In genomic region chr4:680931-681645, GRCh38 we compare ENCODE assay signal across 8 cellular contexts. TPM values are rescaled to one million over a fixed set of nuclear protein-coding genes. Genes with fewer than 3 reads are reported as not detected.
DNase-seq lines count a peak whose midpoint lies in the region; ATAC-seq and TF ChIP-seq lines count a peak whose summit lies in the region.

No MANE protein-coding gene starts in this region.

- DNase-seq in LHCN-M2 (ENCODE audit: low read depth) (peak; percentile 33), activated gamma-delta T cell (lab: John Stamatoyannopoulos, UW) (peak; percentile 40), cardiac muscle cell (ENCODE audit: low read depth in 1 of 2, low spot score in 1 of 2) (peak; percentile 53 to 81), prostate gland (ENCODE audit: low spot score) (no peak), NCI-H1092 (lab: John Stamatoyannopoulos, UW) (no peak), NCI-H2107 (lab: John Stamatoyannopoulos, UW) (no peak)

- H3K27me3 ChIP-seq in cardiac muscle cell (no peaks in the 10 kb centered on the region), prostate gland (replicated peaks; ENCODE audit: insufficient read depth) (no peaks in the 10 kb centered on the region)

- H3K9me3 ChIP-seq in ES-I3 (ENCODE audit: control insufficient read depth, insufficient read depth, low read length) (no peaks in the 10 kb centered on the region), cardiac muscle cell (ENCODE audit: low read depth) (no peaks in the 10 kb centered on the region), prostate gland (no peaks in the 10 kb centered on the region)

- H3K4me1 ChIP-seq in ES-I3 (ENCODE audit: insufficient read depth, low read length) (peaks cover 5% of the 10 kb centered on the region; the same call in 1 of the 2 replicates), cardiac muscle cell (ENCODE audit: low read depth) (peaks cover 15% of the 10 kb centered on the region), prostate gland (replicated peaks) (peaks cover 8% of the 10 kb centered on the region)

- H3K36me3 ChIP-seq in ES-I3 (ENCODE audit: insufficient read depth, low read length) (no peaks in the 10 kb centered on the region), cardiac muscle cell (no peaks in the 10 kb centered on the region), prostate gland (no peaks in the 10 kb centered on the region)

- peak overlapping the region; percentile 60 for H3K4me3 ChIP-seq in cardiac muscle cell
- peak overlapping the region; percentile 27 to 37 for H3K4me3 ChIP-seq in prostate gland

- TF ChIP-seq POLR2A in prostate gland (IDR thresholded peaks at IDR 0.05) = no peak

- TF ChIP-seq CTCF in cardiac muscle cell (IDR thresholded peaks at IDR 0.05; ENCODE audit: low read depth, low read length) (no peak), prostate gland (IDR thresholded peaks at IDR 0.05) (no peak)

- WGBS in prostate gland = 2% methylated on average over 34 of the region's 62 CpGs

- ATAC-seq in GM21367 (IDR thresholded peaks at IDR 0.05; ENCODE audit: unreplicated experiment) = no peak

- no peak overlapping the region for H3K27ac ChIP-seq in cardiac muscle cell
- no peak overlapping the region for H3K27ac ChIP-seq in prostate gland

- peak overlapping the region; percentile 51 for H3K9ac ChIP-seq in ES-I3 (ENCODE audit: low read depth, low read length)

- intact Hi-C loops in prostate gland (cut with DNase I) = no loop called here

RNA-seq across cellular contexts. Expression of gene MYL5, which starts 6.7 kb away (rescaled TPM):
- total RNA-seq in LHCN-M2 (2014; rRNA removed) (8.1 and 10.4 TPM in 2 replicates), cardiac muscle cell (27.3 and 40.5 TPM in 2 replicates), prostate gland (10 to 100 TPM; 14.6 to 25.7 TPM)
- 23.0 TPM for polyA plus RNA-seq in LHCN-M2 (2012)
- polyA plus RNA-seq in cardiac muscle cell = 33.8 and 42.7 TPM in 2 replicates

RNA-seq across cellular contexts. Expression of gene ATP5ME, which starts 7.0 kb away (rescaled TPM):
- 54.2 and 67.9 TPM in 2 replicates for total RNA-seq in LHCN-M2 (2014; rRNA removed)
- 1,170 TPM for polyA plus RNA-seq in LHCN-M2 (2012)
- total RNA-seq in cardiac muscle cell = 177 and 254 TPM in 2 replicates
- polyA plus RNA-seq in cardiac muscle cell = 1,150 and 1,438 TPM in 2 replicates
- 100 to 1,000 TPM; 148 to 313 TPM for total RNA-seq in prostate gland

RNA-seq across cellular contexts. Expression of gene SLC49A3, which starts 7.9 kb away (rescaled TPM):
- 0.17 TPM in 1 of 2 replicates, not detected in the other for total RNA-seq in LHCN-M2 (2014; rRNA removed)
- polyA plus RNA-seq in LHCN-M2 (2012) = 0.33 TPM
- 0.42 and 1.9 TPM in 2 replicates for total RNA-seq in cardiac muscle cell
- 0.47 and 2.3 TPM in 2 replicates for polyA plus RNA-seq in cardiac muscle cell
- 10 to 100 TPM in 1 of 2 donors, 1 to 10 TPM in 1; 2.6 to 11.0 TPM for total RNA-seq in prostate gland

RNA-seq across cellular contexts. Expression of gene PCGF3, which starts 24.5 kb away (rescaled TPM):
- total RNA-seq in LHCN-M2 (2014; rRNA removed) (66.3 and 69.6 TPM in 2 replicates), cardiac muscle cell (59.6 and 118 TPM in 2 replicates), prostate gland (100 to 1,000 TPM in 1 of 2 donors, 10 to 100 TPM in 1; 59.0 to 135 TPM)
- polyA plus RNA-seq in LHCN-M2 (2012) = 26.8 TPM
- 28.1 and 32.8 TPM in 2 replicates for polyA plus RNA-seq in cardiac muscle cell

RNA-seq across cellular contexts. Expression of gene PDE6B, which starts 55.7 kb away (rescaled TPM):
- total RNA-seq in LHCN-M2 (2014; rRNA removed) (0.06 and 0.29 TPM in 2 replicates), cardiac muscle cell (34.5 and 43.1 TPM in 2 replicates), prostate gland (1 to 10 TPM; 8.0 to 9.3 TPM)
- 0.19 TPM for polyA plus RNA-seq in LHCN-M2 (2012)
- polyA plus RNA-seq in cardiac muscle cell = 48.1 and 58.5 TPM in 2 replicates

Comparison
In these comparisons a context has a peak if more than half of its experiments do, and no peak if none do; other contexts are left out.
1. DNase-seq: peak in LHCN-M2 (single experiment), activated gamma-delta T cell (single experiment) and cardiac muscle cell (2 of 2); none in prostate gland (single experiment), NCI-H1092 (single experiment) and NCI-H2107 (single experiment).